ENCODE assay signal across 17 cellular contexts in genomic region chr9:125795970-125796596, GRCh38. TPM values are rescaled to one million over a fixed set of nuclear protein-coding genes. Genes with fewer than 3 reads are reported as not detected.
DNase-seq lines count a peak whose midpoint lies in the region; ATAC-seq, FAIRE-seq and TF ChIP-seq lines count a peak whose summit lies in the region.
"Had no signal": no experiment of that assay in that cellular context is flagged by ENCODE, and none has a peak within 500 bp of the region (broad histone marks: within the 10 kb centered on the region; RNA-seq: fewer than 3 reads in every experiment).

No MANE protein-coding gene starts in this region.

- POLR2A ChIA-PET in GM12878 (lab: Charles Lee): interaction anchor here (0.8 to 1.1 kb wide), 4 partner anchors 15 to 30 kb away, joined by 3 to 4 read pairs (median 4); no protein-coding TSS in a partner anchor

- DNase-seq in GM12892 (ENCODE audit: insufficient read length) (no peak), H54 (ENCODE audit: insufficient read length, low spot score) (no peak), GM12878 (ENCODE audit: low read depth, low spot score) (no peak), pancreas (no peak), NCI-H128 (lab: John Stamatoyannopoulos, UW; ENCODE audit: unreplicated experiment) (no peak)
- no peak for DNase-seq in natural killer cell treated with Interleukin-12 subunit alpha and Interleukin-12 subunit beta and Interleukin-15 and Interleukin-18, amount 100 ng/mL, for 72 hours (ENCODE audit: low spot score)
- DNase-seq: CD8-positive, alpha-beta T cell; COR-L47; DMS53; GF-D8; GOT3; IMR-90; KBM-7 had no signal

- no peaks in the 10 kb centered on the region for H4K20me1 ChIP-seq in GM12878 (ENCODE audit: control insufficient read depth, insufficient read depth)

- no peaks in the 10 kb centered on the region; the same call in none of the 2 replicates for H3K79me2 ChIP-seq in GM12878 (ENCODE audit: control insufficient read depth, insufficient read depth, low read length)

- peaks cover 0 to 4% of the 10 kb centered on the region in 2 donors for H3K4me1 Mint-ChIP-seq in natural killer cell treated with Interleukin-12 subunit alpha and Interleukin-12 subunit beta and Interleukin-15 and Interleukin-18, amount 100 ng/mL, for 72 hours (ENCODE audit: low read depth in 2 of 2)

- H3K36me3 Mint-ChIP-seq in natural killer cell treated with Interleukin-12 subunit alpha and Interleukin-12 subunit beta and Interleukin-15 and Interleukin-18, amount 100 ng/mL, for 72 hours: no peaks in the 10 kb centered on the region
- H3K36me3 Mint-ChIP-seq: CD8-positive, alpha-beta T cell had no signal

- H3K27me3 Mint-ChIP-seq in natural killer cell treated with Interleukin-12 subunit alpha and Interleukin-12 subunit beta and Interleukin-15 and Interleukin-18, amount 100 ng/mL, for 72 hours: no peaks in the 10 kb centered on the region

- no peak for TF ChIP-seq POLR2A in GM12892 (IDR thresholded peaks at IDR 0.05; ENCODE audit: low read depth, low read length)
- TF ChIP-seq POLR2A in H54 (IDR thresholded peaks at IDR 0.05; ENCODE audit: low read depth, low read length): no peak
- no peak for TF ChIP-seq POLR2A in GM12878 (IDR thresholded peaks at IDR 0.05; ENCODE audit: low read depth, low read length)

- H3K4me1 ChIP-seq in GM12878 (ENCODE audit: control insufficient read depth, insufficient read depth, low read length): no peaks in the 10 kb centered on the region
- peaks cover 5 to 15% (median 13%) of the 10 kb centered on the region in 3 donors for H3K4me1 ChIP-seq in pancreas
- H3K4me1 ChIP-seq: HAP-1 had no signal

- BruUV-seq in GM12878 (replicated peaks; lab: Mats Ljungman, UMichigan): no TSS peak

- FAIRE-seq in GM12892 (lab: Jason Lieb, UNC) (peak; percentile 44), H54 (lab: Jason Lieb, UNC) (peak; percentile 92), GM12878 (lab: Jason Lieb, UNC) (peak; percentile 54), pancreas (lab: Jason Lieb, UNC) (no peak)

- no peak overlapping the region for H3K27ac ChIP-seq in GM12878 (ENCODE audit: control insufficient read depth, insufficient read depth)
- H3K27ac ChIP-seq in pancreas: no peak overlapping the region
- H3K27ac ChIP-seq: HL-60 had no signal

- TF ChIP-seq RAD21 in GM12878 (IDR thresholded peaks at IDR 0.05; ENCODE audit: insufficient read depth, low read depth, low read length): no peak

- ATAC-seq in GM12878: peak; percentile 54
- peak in 3 of 4 donors; percentile 59 to 70 (median 59) for ATAC-seq in pancreas
- ATAC-seq in HG02973 (IDR thresholded peaks at IDR 0.05; ENCODE audit: unreplicated experiment): no peak
- ATAC-seq in natural killer cell treated with Interleukin-12 subunit alpha and Interleukin-12 subunit beta and Interleukin-15 and Interleukin-18, amount 100 ng/mL, for 72 hours: no peak
- ATAC-seq: CD8-positive, alpha-beta T cell had no signal

- SMC1A ChIA-PET in GM12878 (lab: Charles Lee; ENCODE audit: uncharacterized antibody, unreplicated experiment): interaction anchor here (0.6 to 2.0 kb wide), 13 partner anchors 14 to 235 kb away, joined by 3 to 15 read pairs (median 4); no protein-coding TSS in a partner anchor

- in situ Hi-C loops in GM12878 (cut with MboI): no loop called here

- no peak overlapping the region for H2AFZ ChIP-seq in GM12878 (ENCODE audit: control insufficient read depth, low read depth, low read length)

- intact Hi-C loops in GM12878 (cut with micrococcal nuclease; ENCODE audit: unreplicated experiment): no loop called here
- intact Hi-C loops in pancreas (cut with DNase I): no loop called here

- no peaks in the 10 kb centered on the region for H3K27me3 ChIP-seq in GM12878 (replicated peaks in 1 of 2; ENCODE audit: control insufficient read depth in 2 of 2, insufficient read depth in 2 of 2, low read length in 1 of 2)
- H3K27me3 ChIP-seq in pancreas: no peaks in the 10 kb centered on the region

- TF ChIP-seq CTCF in GM12878 (IDR thresholded peaks at IDR 0.05 in 2 of 3, conservative IDR thresholded peaks at IDR 0.05 in 1 of 3; ENCODE audit: control insufficient read depth in 2 of 3, extremely low read depth in 1 of 3, insufficient read depth in 1 of 3, low read depth in 3 of 3, low read length in 3 of 3) (no peak), pancreas (IDR thresholded peaks at IDR 0.05) (no peak)

- RAD21 ChIA-PET in GM12878 (lab: Charles Lee; ENCODE audit: unreplicated experiment): interaction anchor here (0.8 to 3.6 kb wide), 6 partner anchors 26 to 237 kb away, joined by 3 to 23 read pairs (median 4); no protein-coding TSS in a partner anchor

- no peak overlapping the region for H3K9ac ChIP-seq in GM12878 (ENCODE audit: control insufficient read depth, insufficient read depth, low read length)

- H3K36me3 ChIP-seq in GM12878 (ENCODE audit: control insufficient read depth in 2 of 2, insufficient read depth in 2 of 2, low read length in 1 of 2) (peaks cover 2 to 9% of the 10 kb centered on the region in 2 experiments), pancreas (no peaks in the 10 kb centered on the region)
- H3K36me3 ChIP-seq: HAP-1 had no signal

- H3K4me2 ChIP-seq in GM12878 (ENCODE audit: control insufficient read depth, insufficient read depth): no peak overlapping the region

- H3K9me3 ChIP-seq in GM12878 (replicated peaks; ENCODE audit: control insufficient read depth, insufficient read depth, low read length) (no peaks in the 10 kb centered on the region), pancreas (no peaks in the 10 kb centered on the region)
- H3K9me3 ChIP-seq: HAP-1 had no signal

- TF ChIP-seq EP300 in GM12878 (IDR thresholded peaks at IDR 0.05; ENCODE audit: borderline replicate concordance in 1 of 2, control insufficient read depth in 1 of 2, low read depth in 2 of 2, low read length in 2 of 2): no peak

- H3K4me3 ChIP-seq in GM12878 (no peak overlapping the region), pancreas (no peak overlapping the region)
- H3K4me3 ChIP-seq: HAP-1 had no signal

- CTCF ChIA-PET in GM12878 (lab: Yijun Ruan, JAX): interaction anchor here (1.1 kb wide), 1 partner anchor 37 kb away, joined by 3 read pairs; no protein-coding TSS in a partner anchor

- WGBS in GM12878 (ENCODE audit: insufficient coverage, insufficient replicate concordance, low lambda C conversion rate, missing lambda C conversion rate): 97% methylated on average over 4 of the region's 4 CpGs
- 54 to 57% methylated on average over 4 of the region's 4 CpGs for WGBS in pancreas, 2 donors

- no peaks in the 10 kb centered on the region for H3K9me3 Mint-ChIP-seq in natural killer cell treated with Interleukin-12 subunit alpha and Interleukin-12 subunit beta and Interleukin-15 and Interleukin-18, amount 100 ng/mL, for 72 hours
- H3K9me3 Mint-ChIP-seq: CD8-positive, alpha-beta T cell had no signal

- H3K27ac Mint-ChIP-seq in natural killer cell treated with Interleukin-12 subunit alpha and Interleukin-12 subunit beta and Interleukin-15 and Interleukin-18, amount 100 ng/mL, for 72 hours: no peak overlapping the region
- H3K27ac Mint-ChIP-seq: CD14-positive monocyte; CD8-positive, alpha-beta T cell had no signal

- no peak overlapping the region for H3K4me3 Mint-ChIP-seq in natural killer cell treated with Interleukin-12 subunit alpha and Interleukin-12 subunit beta and Interleukin-15 and Interleukin-18, amount 100 ng/mL, for 72 hours
- H3K4me3 Mint-ChIP-seq: CD14-positive monocyte; CD8-positive, alpha-beta T cell had no signal

RNA-seq across cellular contexts. Expression of gene PBX3, which starts 48.9 kb away (rescaled TPM):
- 25.3 TPM for polyA plus RNA-seq in GM12892 (2012; ENCODE audit: missing spikeins)
- 530 and 531 TPM in 2 replicates for total RNA-seq in GM12878 (2013; cell fraction: nucleolus; rRNA removed)
- total RNA-seq in GM12878 (2014; rRNA removed) (22.9 and 24.5 TPM in 2 replicates), GM12878 (2014; rRNA removed; fragmentation: Illumina TruSeq; extraction: Trizol) (21.3 and 23.3 TPM in 2 replicates), GM12878 (2021) (33.4 and 34.6 TPM in 2 replicates), pancreas (10 to 100 TPM; 17.0 to 36.8 (median 22.4) TPM)
- polyA plus RNA-seq in GM12878 (2011; ENCODE audit: low read depth): 20.7 TPM
- polyA plus RNA-seq in GM12878 (2011; rRNA removed) (146 and 184 TPM in 2 replicates), GM12878 (2014; fragmentation: Illumina TruSeq; extraction: Trizol) (21.5 and 26.9 TPM in 2 replicates), GM12878 (2014; fragmentation: Nextera tagmentation; extraction: Ambion mirVana) (1 to 10 TPM; 6.7 to 9.1 TPM), GM12878 (2014; rRNA removed) (27.6 and 38.2 TPM in 2 replicates), GM12878 (2016; fragmentation: Nextera tagmentation; extraction: Ambion mirVana) (10 to 100 TPM in 1 of 2 experiments, 1 to 10 TPM in 1; 9.5 to 13.3 TPM), pancreas (10 to 100 TPM in 1 of 2 donors, 1 to 10 TPM in 1; 8.9 to 20.6 TPM)
- 71.8 and 77.9 TPM in 2 replicates for polyA plus RNA-seq in GM12878 (2011; cell fraction: cytosol; rRNA removed)
- 159 and 168 TPM in 2 replicates for polyA plus RNA-seq in GM12878 (2011; cell fraction: nucleus; rRNA removed)
- 26.8 and 29.0 TPM in 2 replicates for polyA plus RNA-seq in GM12878 (2012)
- 168 and 196 TPM in 2 replicates for polyA minus RNA-seq in GM12878 (2011; rRNA and poly(A)+ RNA removed)
- 48.8 and 54.7 TPM in 2 replicates for polyA minus RNA-seq in GM12878 (2011; cell fraction: cytosol; rRNA and poly(A)+ RNA removed)
- 771 and 1,558 TPM in 2 replicates for polyA minus RNA-seq in GM12878 (2011; cell fraction: nucleus; rRNA and poly(A)+ RNA removed)
- 10 to 100 TPM; 21.4 to 40.2 TPM for total RNA-seq in natural killer cell treated with Interleukin-12 subunit alpha and Interleukin-12 subunit beta and Interleukin-15 and Interleukin-18, amount 100 ng/mL, for 72 hours

Comparison
In these comparisons a context has a peak if more than half of its experiments do, and no peak if none do; other contexts are left out.
1. ATAC-seq: peak in GM12878 (single experiment) and pancreas (3 of 4); none in HG02973 (single experiment) and natural killer cell treated with Interleukin-12 subunit alpha and Interleukin-12 subunit beta and Interleukin-15 and Interleukin-18, amount 100 ng/mL, for 72 hours (0 of 2).